2 cellular contexts compared by ENCODE assay signal in the genomic region with DNA sequence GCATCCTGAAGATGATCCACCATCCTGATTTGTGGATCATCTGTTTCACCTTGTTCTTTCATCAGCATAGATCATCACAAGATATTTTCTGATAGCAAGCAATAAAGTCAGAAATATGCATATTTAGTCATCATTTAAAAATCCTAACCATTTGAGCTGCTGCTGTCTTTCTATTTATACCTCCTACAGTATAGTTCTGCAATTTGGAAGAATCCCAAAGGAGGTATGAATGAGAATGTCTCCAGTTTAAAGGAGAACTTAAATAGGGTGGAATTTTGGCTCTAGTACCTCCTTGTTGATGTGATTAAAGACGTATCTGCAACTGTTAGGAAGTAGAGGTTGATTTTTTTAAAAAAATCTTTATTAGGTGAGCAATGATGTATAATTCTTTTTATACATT.
TF ChIP-seq lines count a peak whose summit lies in the region.

No MANE protein-coding gene starts in this region.

TF ChIP-seq in A549, 52 proteins besides CTCF, POLR2A, EP300 and RAD21 (continued from another document):
- TF ChIP-seq, protein P1, sequence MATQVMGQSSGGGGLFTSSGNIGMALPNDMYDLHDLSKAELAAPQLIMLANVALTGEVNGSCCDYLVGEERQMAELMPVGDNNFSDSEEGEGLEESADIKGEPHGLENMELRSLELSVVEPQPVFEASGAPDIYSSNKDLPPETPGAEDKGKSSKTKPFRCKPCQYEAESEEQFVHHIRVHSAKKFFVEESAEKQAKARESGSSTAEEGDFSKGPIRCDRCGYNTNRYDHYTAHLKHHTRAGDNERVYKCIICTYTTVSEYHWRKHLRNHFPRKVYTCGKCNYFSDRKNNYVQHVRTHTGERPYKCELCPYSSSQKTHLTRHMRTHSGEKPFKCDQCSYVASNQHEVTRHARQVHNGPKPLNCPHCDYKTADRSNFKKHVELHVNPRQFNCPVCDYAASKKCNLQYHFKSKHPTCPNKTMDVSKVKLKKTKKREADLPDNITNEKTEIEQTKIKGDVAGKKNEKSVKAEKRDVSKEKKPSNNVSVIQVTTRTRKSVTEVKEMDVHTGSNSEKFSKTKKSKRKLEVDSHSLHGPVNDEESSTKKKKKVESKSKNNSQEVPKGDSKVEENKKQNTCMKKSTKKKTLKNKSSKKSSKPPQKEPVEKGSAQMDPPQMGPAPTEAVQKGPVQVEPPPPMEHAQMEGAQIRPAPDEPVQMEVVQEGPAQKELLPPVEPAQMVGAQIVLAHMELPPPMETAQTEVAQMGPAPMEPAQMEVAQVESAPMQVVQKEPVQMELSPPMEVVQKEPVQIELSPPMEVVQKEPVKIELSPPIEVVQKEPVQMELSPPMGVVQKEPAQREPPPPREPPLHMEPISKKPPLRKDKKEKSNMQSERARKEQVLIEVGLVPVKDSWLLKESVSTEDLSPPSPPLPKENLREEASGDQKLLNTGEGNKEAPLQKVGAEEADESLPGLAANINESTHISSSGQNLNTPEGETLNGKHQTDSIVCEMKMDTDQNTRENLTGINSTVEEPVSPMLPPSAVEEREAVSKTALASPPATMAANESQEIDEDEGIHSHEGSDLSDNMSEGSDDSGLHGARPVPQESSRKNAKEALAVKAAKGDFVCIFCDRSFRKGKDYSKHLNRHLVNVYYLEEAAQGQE (IDR thresholded peaks at IDR 0.05): no peak
- TF ChIP-seq SREBF2 (IDR thresholded peaks at IDR 0.05): no peak
- TF ChIP-seq ZC3H11A (IDR thresholded peaks at IDR 0.05): no peak
- no peak for TF ChIP-seq KDM1A (IDR thresholded peaks at IDR 0.05; ENCODE audit: low read depth)
- TF ChIP-seq MYC (IDR thresholded peaks at IDR 0.05; ENCODE audit: borderline replicate concordance, low read length): no peak
- TF ChIP-seq PHF8 (IDR thresholded peaks at IDR 0.05; ENCODE audit: borderline replicate concordance, low read depth): no peak
- no peak for TF ChIP-seq CBX2 (IDR thresholded peaks at IDR 0.05; ENCODE audit: borderline replicate concordance, low read depth)
- no peak for TF ChIP-seq JUNB (IDR thresholded peaks at IDR 0.05)

TF ChIP-seq in SK-N-SH, 30 proteins besides CTCF, POLR2A, EP300 and RAD21 (continued from another document):
- TF ChIP-seq, protein P1 (IDR thresholded peaks at IDR 0.05; ENCODE audit: low read depth, low read length): no peak
- TF ChIP-seq TCF12 (IDR thresholded peaks at IDR 0.05): no peak
- TF ChIP-seq EZH2phosphoT487 (IDR thresholded peaks at IDR 0.05; ENCODE audit: borderline replicate concordance, low read depth): no peak
- no peak for TF ChIP-seq GATA2 (CRISPR knock-in tag; IDR thresholded peaks at IDR 0.05)
- 0 out of 2 replicates have a peak, but pooled peaks have one; percentile 38 for TF ChIP-seq TEAD4 (IDR thresholded peaks at IDR 0.05; ENCODE audit: borderline replicate concordance, insufficient read depth)
- TF ChIP-seq, protein P2, sequence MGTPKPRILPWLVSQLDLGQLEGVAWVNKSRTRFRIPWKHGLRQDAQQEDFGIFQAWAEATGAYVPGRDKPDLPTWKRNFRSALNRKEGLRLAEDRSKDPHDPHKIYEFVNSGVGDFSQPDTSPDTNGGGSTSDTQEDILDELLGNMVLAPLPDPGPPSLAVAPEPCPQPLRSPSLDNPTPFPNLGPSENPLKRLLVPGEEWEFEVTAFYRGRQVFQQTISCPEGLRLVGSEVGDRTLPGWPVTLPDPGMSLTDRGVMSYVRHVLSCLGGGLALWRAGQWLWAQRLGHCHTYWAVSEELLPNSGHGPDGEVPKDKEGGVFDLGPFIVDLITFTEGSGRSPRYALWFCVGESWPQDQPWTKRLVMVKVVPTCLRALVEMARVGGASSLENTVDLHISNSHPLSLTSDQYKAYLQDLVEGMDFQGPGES (IDR thresholded peaks at IDR 0.05; ENCODE audit: low read depth, low read length): no peak
- TF ChIP-seq, protein P3, sequence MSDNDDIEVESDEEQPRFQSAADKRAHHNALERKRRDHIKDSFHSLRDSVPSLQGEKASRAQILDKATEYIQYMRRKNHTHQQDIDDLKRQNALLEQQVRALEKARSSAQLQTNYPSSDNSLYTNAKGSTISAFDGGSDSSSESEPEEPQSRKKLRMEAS (IDR thresholded peaks at IDR 0.05; ENCODE audit: low read depth): no peak
- TF ChIP-seq FOSL2 (IDR thresholded peaks at IDR 0.05; ENCODE audit: borderline replicate concordance, low read depth): no peak
- no peak for TF ChIP-seq POLR2AphosphoS5 (IDR thresholded peaks at IDR 0.05; ENCODE audit: low read depth, low read length)
